15 cellular contexts compared by ENCODE assay signal in genomic region chr17:82614095-82614631, GRCh38.
"Had no signal": no experiment of that assay in that cellular context is flagged by ENCODE, and none has a peak within 500 bp of the region (broad histone marks: within the 10 kb centered on the region; RNA-seq: fewer than 3 reads in every experiment).

No MANE protein-coding gene starts in this region.

- H3K27me3 Mint-ChIP-seq: activated naive CD8-positive, alpha-beta T cell treated with anti-CD3 and anti-CD28 coated beads, Interleukin-2, amount 50 U/mL, for 24 hours had no signal

- H3K4me3 ChIP-seq: breast epithelium, esophagus squamous epithelium, lower lobe of right lung, SJSA1, smooth muscle cell had no signal

- H3K27ac ChIP-seq: lower lobe of right lung, SJSA1 had no signal

- H3K27me3 ChIP-seq: breast epithelium, esophagus squamous epithelium, SJSA1 had no signal

- H3K4me1 ChIP-seq: breast epithelium, lower lobe of right lung, SJSA1 had no signal

- H3K4me1 Mint-ChIP-seq: activated naive CD8-positive, alpha-beta T cell treated with anti-CD3 and anti-CD28 coated beads, Interleukin-2, amount 50 U/mL, for 24 hours had no signal

- H3K27ac Mint-ChIP-seq: activated naive CD8-positive, alpha-beta T cell treated with anti-CD3 and anti-CD28 coated beads, Interleukin-2, amount 50 U/mL, for 24 hours; T-helper 2 cell treated with Interferon-gamma antibody and Interleukin-4, amounts not matched to agents 5 μg/mL and 100 μg/mL, for 36 hours had no signal

- DNase-seq: activated CD4-positive, alpha-beta T cell treated with anti-CD3 and anti-CD28 coated beads, Interleukin-2, amount 50 U/mL, for 4 hours; activated naive CD4-positive, alpha-beta T cell; activated naive CD8-positive, alpha-beta T cell treated with anti-CD3 and anti-CD28 coated beads, Interleukin-2, amount 50 U/mL, for 24 hours; activated T-cell treated with anti-CD3 and anti-CD28 coated beads for 4 hours; aorta; esophagus squamous epithelium; foreskin fibroblast; SW 1271 had no signal

- FAIRE-seq: endothelial cell of umbilical vein, urothelium cell line had no signal

- H3K9me3 ChIP-seq: breast epithelium, esophagus squamous epithelium, lower lobe of right lung, SJSA1 had no signal

- H3K4me3 Mint-ChIP-seq: activated naive CD8-positive, alpha-beta T cell treated with anti-CD3 and anti-CD28 coated beads, Interleukin-2, amount 50 U/mL, for 24 hours; T-helper 2 cell treated with Interferon-gamma antibody and Interleukin-4, amounts not matched to agents 5 μg/mL and 100 μg/mL, for 36 hours had no signal

- H3K9me3 Mint-ChIP-seq: activated naive CD8-positive, alpha-beta T cell treated with anti-CD3 and anti-CD28 coated beads, Interleukin-2, amount 50 U/mL, for 24 hours; T-helper 2 cell treated with Interferon-gamma antibody and Interleukin-4, amounts not matched to agents 5 μg/mL and 100 μg/mL, for 36 hours had no signal
